1 cellular context compared by ENCODE assay signal in the genomic region with DNA sequence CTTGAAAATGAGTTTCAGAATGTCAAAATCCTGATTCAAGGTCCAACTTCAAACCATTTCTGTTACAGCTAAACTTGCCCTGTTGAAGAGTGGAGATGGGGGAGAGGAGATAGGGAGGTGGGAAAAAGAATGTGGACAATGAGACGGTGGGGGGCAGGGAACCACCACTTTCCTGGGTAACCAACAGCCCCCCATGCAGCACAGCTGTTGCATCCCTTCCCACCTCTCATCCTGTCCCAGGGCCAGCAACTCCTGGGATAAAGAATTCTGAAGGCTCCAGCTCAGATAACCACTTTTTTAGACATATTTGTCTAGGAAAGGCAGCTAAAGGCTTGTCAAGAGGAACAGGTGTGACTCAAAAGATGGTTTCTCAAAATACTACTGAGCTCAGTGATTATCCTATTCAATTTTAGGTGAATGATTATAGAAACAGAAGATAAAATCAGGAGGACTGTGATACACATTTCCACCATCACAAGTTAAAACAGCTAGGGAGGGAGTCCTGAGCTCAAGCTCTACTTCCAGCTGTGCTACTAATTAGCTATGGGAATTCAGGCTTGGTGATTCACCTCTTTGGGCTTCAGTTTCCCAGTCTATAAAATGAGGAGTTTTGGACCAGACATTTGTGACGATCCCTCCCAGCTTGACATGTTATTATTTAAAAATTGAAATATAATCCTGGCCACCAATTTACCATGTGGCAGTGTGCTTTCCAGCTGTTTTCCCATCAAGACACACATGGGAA.
TF ChIP-seq lines count a peak whose summit lies in the region.

No MANE protein-coding gene starts in this region.

TF ChIP-seq in GM23338, 12 proteins besides CTCF, POLR2A, EP300 and RAD21:
- TF ChIP-seq, protein P1, sequence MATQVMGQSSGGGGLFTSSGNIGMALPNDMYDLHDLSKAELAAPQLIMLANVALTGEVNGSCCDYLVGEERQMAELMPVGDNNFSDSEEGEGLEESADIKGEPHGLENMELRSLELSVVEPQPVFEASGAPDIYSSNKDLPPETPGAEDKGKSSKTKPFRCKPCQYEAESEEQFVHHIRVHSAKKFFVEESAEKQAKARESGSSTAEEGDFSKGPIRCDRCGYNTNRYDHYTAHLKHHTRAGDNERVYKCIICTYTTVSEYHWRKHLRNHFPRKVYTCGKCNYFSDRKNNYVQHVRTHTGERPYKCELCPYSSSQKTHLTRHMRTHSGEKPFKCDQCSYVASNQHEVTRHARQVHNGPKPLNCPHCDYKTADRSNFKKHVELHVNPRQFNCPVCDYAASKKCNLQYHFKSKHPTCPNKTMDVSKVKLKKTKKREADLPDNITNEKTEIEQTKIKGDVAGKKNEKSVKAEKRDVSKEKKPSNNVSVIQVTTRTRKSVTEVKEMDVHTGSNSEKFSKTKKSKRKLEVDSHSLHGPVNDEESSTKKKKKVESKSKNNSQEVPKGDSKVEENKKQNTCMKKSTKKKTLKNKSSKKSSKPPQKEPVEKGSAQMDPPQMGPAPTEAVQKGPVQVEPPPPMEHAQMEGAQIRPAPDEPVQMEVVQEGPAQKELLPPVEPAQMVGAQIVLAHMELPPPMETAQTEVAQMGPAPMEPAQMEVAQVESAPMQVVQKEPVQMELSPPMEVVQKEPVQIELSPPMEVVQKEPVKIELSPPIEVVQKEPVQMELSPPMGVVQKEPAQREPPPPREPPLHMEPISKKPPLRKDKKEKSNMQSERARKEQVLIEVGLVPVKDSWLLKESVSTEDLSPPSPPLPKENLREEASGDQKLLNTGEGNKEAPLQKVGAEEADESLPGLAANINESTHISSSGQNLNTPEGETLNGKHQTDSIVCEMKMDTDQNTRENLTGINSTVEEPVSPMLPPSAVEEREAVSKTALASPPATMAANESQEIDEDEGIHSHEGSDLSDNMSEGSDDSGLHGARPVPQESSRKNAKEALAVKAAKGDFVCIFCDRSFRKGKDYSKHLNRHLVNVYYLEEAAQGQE (IDR thresholded peaks at IDR 0.05; ENCODE audit: unreplicated experiment) = no peak
- no peak for TF ChIP-seq JUNB (IDR thresholded peaks at IDR 0.05; ENCODE audit: unreplicated experiment)
TF ChIP-seq in GM23338: peak in this region for 0.
